16 cellular contexts compared by ENCODE assay signal in genomic region chr16:87117936-87118335, GRCh38.
A peak's percentile ranks its signal among the peaks of the same experiment; 100 is the strongest.
DNase-seq lines count a peak whose midpoint lies in the region; FAIRE-seq and TF ChIP-seq lines count a peak whose summit lies in the region.
"Had no signal": no experiment of that assay in that cellular context is flagged by ENCODE, and none has a peak within 500 bp of the region (broad histone marks: within the 10 kb centered on the region; RNA-seq: fewer than 3 reads in every experiment).

No MANE protein-coding gene starts in this region.

- no peaks in the 10 kb centered on the region for H3K36me3 ChIP-seq in H7 (replicated peaks; ENCODE audit: control insufficient read depth, insufficient read depth, low read length)
- H3K36me3 ChIP-seq in spleen = no peaks in the 10 kb centered on the region
- no peaks in the 10 kb centered on the region for H3K36me3 ChIP-seq in kidney (ENCODE audit: control insufficient read depth in 1 of 2, insufficient read depth in 2 of 2, low read length in 2 of 2)
- H3K36me3 ChIP-seq: BE2C had no signal

- intact Hi-C loops in spleen (cut with DNase I; ENCODE audit: low total_unique reads) = no loop called here
- intact Hi-C loops in kidney (cut with DNase I) = no loop called here

- H3K9me3 ChIP-seq in spleen (no peaks in the 10 kb centered on the region), kidney (ENCODE audit: control insufficient read depth in 1 of 2, low read length in 2 of 2) (no peaks in the 10 kb centered on the region)
- H3K9me3 ChIP-seq: A549, BE2C had no signal

- H3K4me1 ChIP-seq in spleen (peaks cover 0 to 6% (median 0%) of the 10 kb centered on the region in 6 donors), kidney (ENCODE audit: control insufficient read depth in 1 of 2, insufficient read depth in 1 of 2, low read depth in 1 of 2, low read length in 2 of 2) (no peaks in the 10 kb centered on the region)
- H3K4me1 ChIP-seq: A549, BE2C, Caco-2 had no signal

- TF ChIP-seq CTCF in spleen (IDR thresholded peaks at IDR 0.05 in 8 of 11, conservative IDR thresholded peaks at IDR 0.05 in 3 of 11) (no peak), kidney (IDR thresholded peaks at IDR 0.05; ENCODE audit: borderline replicate concordance, extremely low read depth, insufficient read depth) (no peak)

- H3K4me3 ChIP-seq in H7 (ENCODE audit: insufficient read depth, low read depth, low read length) (no peak overlapping the region), spleen (no peak overlapping the region), kidney (ENCODE audit: low read length in 2 of 2) (no peak overlapping the region)
- H3K4me3 ChIP-seq: A549 had no signal

- 19 to 45% (median 25%) methylated on average over 12 of the region's 12 CpGs for WGBS in spleen, 5 donors

- no peak overlapping the region for H3K9ac ChIP-seq in kidney (ENCODE audit: low read length in 2 of 2)

- no peak for TF ChIP-seq POLR2A in spleen (IDR thresholded peaks at IDR 0.05)

- H3K27me3 ChIP-seq in H7 (ENCODE audit: control insufficient read depth, insufficient read depth, low read length) (no peaks in the 10 kb centered on the region), spleen (replicated peaks in 1 of 7) (peaks cover 0 to 31% (median 0%) of the 10 kb centered on the region in 7 donors)

- DNase-seq in H7 = peak; percentile 25
- peak; percentile 33 for DNase-seq in dermis blood vessel endothelial cell
- peak; percentile 57 for DNase-seq in mesenteric fat pad (ENCODE audit: low spot score)
- DNase-seq in spleen = peak; percentile 62
- no peak for DNase-seq in kidney
- no peak for DNase-seq in activated CD4-positive, CD25-positive, alpha-beta regulatory T cell (lab: John Stamatoyannopoulos, UW)
- no peak for DNase-seq in NAMALWA (ENCODE audit: low spot score)
- DNase-seq: BE2C; Caco-2; CD8-positive, alpha-beta memory T cell; DMS53; GF-D8 had no signal

- no peak for FAIRE-seq in kidney (lab: Jason Lieb, UNC)
- FAIRE-seq: A549, GM19239, HepG2, HTR-8/SVneo had no signal

- H3K27ac ChIP-seq in spleen (no peak overlapping the region), kidney (ENCODE audit: low read depth in 2 of 2, low read length in 2 of 2) (no peak overlapping the region)
- H3K27ac ChIP-seq: A549 had no signal

Comparison
In these comparisons a context has a peak if more than half of its experiments do, and no peak if none do; other contexts are left out.
1. DNase-seq: peak in H7 (single experiment), dermis blood vessel endothelial cell (single experiment), mesenteric fat pad (single experiment) and spleen (single experiment); none in kidney (single experiment), activated CD4-positive, CD25-positive, alpha-beta regulatory T cell (0 of 4) and NAMALWA (single experiment).